Comparison of ENCODE assay signal across 34 cellular contexts in the genomic region with DNA sequence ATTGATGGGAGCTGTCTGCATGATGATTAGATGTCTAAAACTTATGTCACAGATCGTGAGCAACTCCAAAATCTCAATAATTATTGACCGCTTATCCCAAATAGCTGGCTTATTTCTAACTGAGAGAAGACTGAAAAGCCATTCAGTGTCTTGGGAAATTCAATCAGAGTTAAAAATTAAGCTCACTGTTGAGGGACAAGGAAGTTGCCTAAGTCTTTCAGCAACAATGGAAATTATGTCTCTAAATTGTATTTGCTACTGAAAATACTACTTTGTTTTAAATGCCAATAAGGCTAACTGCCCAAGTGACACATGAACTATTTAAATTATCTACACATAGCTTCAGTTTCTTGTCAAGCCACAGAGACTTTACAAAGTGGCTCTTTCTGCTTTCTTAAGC.
"Had no signal": no experiment of that assay in that cellular context is flagged by ENCODE, and none has a peak within 500 bp of the region (broad histone marks: within the 10 kb centered on the region; RNA-seq: fewer than 3 reads in every experiment).

No MANE protein-coding gene starts in this region.

- H3K4me3 ChIP-seq: adrenal gland, body of pancreas, cardiac muscle cell, colonic mucosa had no signal

- ATAC-seq: activated CD4-positive, CD25-positive, alpha-beta regulatory T cell treated with anti-CD3 and anti-CD28 coated beads, Interleukin-2, amount 50 U/mL, for 24 hours; activated CD8-positive, alpha-beta T cell treated with anti-CD3 and anti-CD28 coated beads for 36 hours; activated naive CD8-positive, alpha-beta T cell treated with anti-CD3 and anti-CD28 coated beads, Interleukin-2, amount 50 U/mL, for 24 hours; activated T-cell treated with anti-CD3 and anti-CD28 coated beads, Interleukin-2, amount 50 U/mL, for 4 hours; activated T-helper 17 cell treated with anti-CD3 and anti-CD28 coated beads, Interleukin-2, amount 50 U/mL, for 72 hours; body of pancreas; esophagus mucosa; T-helper 17 cell had no signal

- DNase-seq: activated B cell treated with CpG ODN at 0.5 μM for 24 hours; activated CD4-positive, alpha-beta T cell treated with anti-CD3 and anti-CD28 coated beads for 48 hours; activated CD4-positive, alpha-beta T cell treated with anti-CD3 and anti-CD28 coated beads, Interleukin-2, amount 50 U/mL, for 1 hour; activated CD4-positive, alpha-beta T cell treated with anti-CD3 and anti-CD28 coated beads, Interleukin-2, amount 50 U/mL, for 48 hours; activated CD8-positive, alpha-beta memory T cell treated with anti-CD3 and anti-CD28 coated beads for 24 hours; activated CD8-positive, alpha-beta T cell treated with anti-CD3 and anti-CD28 coated beads for 36 hours; activated effector memory CD4-positive, alpha-beta T cell treated with Interleukin-2 at 50 U/mL for 16 hours; activated gamma-delta T cell treated with Interleukin-2 at 50 U/mL for 16 hours; activated naive CD4-positive, alpha-beta T cell treated with anti-CD3 and anti-CD28 coated beads for 36 hours; activated naive CD8-positive, alpha-beta T cell treated with anti-CD3 and anti-CD28 coated beads for 36 hours; activated naive CD8-positive, alpha-beta T cell treated with anti-CD3 and anti-CD28 coated beads, Interleukin-2, amount 50 U/mL, for 24 hours; activated T-cell treated with anti-CD3 and anti-CD28 coated beads, Interleukin-2, amount 50 U/mL, for 4 hours; adrenal gland; amygdala; aorta; body of pancreas; central memory CD4-positive, alpha-beta T cell; cerebellar nuclear complex; effector memory CD4-positive, alpha-beta T cell; foreskin fibroblast; head of caudate nucleus; T-helper 1 cell; T-helper 17 cell; T1000; WERI-Rb-1 had no signal

- H3K27ac Mint-ChIP-seq: activated B cell treated with CpG ODN at 0.5 μM for 24 hours; activated CD8-positive, alpha-beta T cell treated with anti-CD3 and anti-CD28 coated beads for 36 hours; activated naive CD4-positive, alpha-beta T cell treated with anti-CD3 and anti-CD28 coated beads for 36 hours; activated naive CD4-positive, alpha-beta T cell treated with anti-CD3 and anti-CD28 coated beads, Interleukin-2, amount 50 U/mL, for 24 hours; activated naive CD8-positive, alpha-beta T cell treated with anti-CD3 and anti-CD28 coated beads for 36 hours; activated naive CD8-positive, alpha-beta T cell treated with anti-CD3 and anti-CD28 coated beads, Interleukin-2, amount 50 U/mL, for 24 hours; activated T-helper 17 cell treated with anti-CD3 and anti-CD28 coated beads, Interleukin-2, amount 50 U/mL, for 72 hours; T-helper 17 cell; T-helper 2 cell treated with Interferon-gamma antibody and Interleukin-4, amounts not matched to agents 5 μg/mL and 100 μg/mL, for 36 hours had no signal

- H3K36me3 Mint-ChIP-seq: activated naive CD8-positive, alpha-beta T cell treated with anti-CD3 and anti-CD28 coated beads for 36 hours had no signal

- FAIRE-seq: frontal cortex had no signal

- H3K27me3 ChIP-seq: adrenal gland, body of pancreas, cardiac muscle cell, colonic mucosa had no signal

- H3K9me3 ChIP-seq: adrenal gland, body of pancreas, colonic mucosa had no signal

- H3K36me3 ChIP-seq: adrenal gland, cardiac muscle cell, colonic mucosa, WERI-Rb-1 had no signal

- H3K4me3 Mint-ChIP-seq: activated B cell treated with CpG ODN at 0.5 μM for 24 hours; activated CD8-positive, alpha-beta T cell treated with anti-CD3 and anti-CD28 coated beads for 36 hours; activated naive CD4-positive, alpha-beta T cell treated with anti-CD3 and anti-CD28 coated beads for 36 hours; activated naive CD4-positive, alpha-beta T cell treated with anti-CD3 and anti-CD28 coated beads, Interleukin-2, amount 50 U/mL, for 24 hours; activated naive CD8-positive, alpha-beta T cell treated with anti-CD3 and anti-CD28 coated beads for 36 hours; activated naive CD8-positive, alpha-beta T cell treated with anti-CD3 and anti-CD28 coated beads, Interleukin-2, amount 50 U/mL, for 24 hours; activated T-cell treated with anti-CD3 and anti-CD28 coated beads, Interleukin-2, amount 50 U/mL, for 4 hours; activated T-helper 17 cell treated with anti-CD3 and anti-CD28 coated beads, Interleukin-2, amount 50 U/mL, for 72 hours; endodermal cell; T-helper 17 cell; T-helper 2 cell treated with Interferon-gamma antibody and Interleukin-4, amounts not matched to agents 5 μg/mL and 100 μg/mL, for 36 hours had no signal

- H3K27me3 Mint-ChIP-seq: activated B cell treated with CpG ODN at 0.5 μM for 24 hours had no signal

- H3K9me3 Mint-ChIP-seq: activated CD8-positive, alpha-beta T cell treated with anti-CD3 and anti-CD28 coated beads for 36 hours; endodermal cell; T-helper 2 cell treated with Interferon-gamma antibody and Interleukin-4, amounts not matched to agents 5 μg/mL and 100 μg/mL, for 36 hours had no signal

- H3K4me1 Mint-ChIP-seq: activated B cell treated with CpG ODN at 0.5 μM for 24 hours; activated naive CD4-positive, alpha-beta T cell treated with anti-CD3 and anti-CD28 coated beads, Interleukin-2, amount 50 U/mL, for 24 hours; activated naive CD8-positive, alpha-beta T cell treated with anti-CD3 and anti-CD28 coated beads for 36 hours; activated naive CD8-positive, alpha-beta T cell treated with anti-CD3 and anti-CD28 coated beads, Interleukin-2, amount 50 U/mL, for 24 hours; activated T-helper 17 cell treated with anti-CD3 and anti-CD28 coated beads, Interleukin-2, amount 50 U/mL, for 72 hours; T-helper 17 cell had no signal

- H3K27ac ChIP-seq: adrenal gland, body of pancreas, cardiac muscle cell, colonic mucosa, WERI-Rb-1 had no signal

- H3K4me1 ChIP-seq: adrenal gland, body of pancreas, colonic mucosa had no signal
